ENCODE assay signal across 1 cellular context in the genomic region with DNA sequence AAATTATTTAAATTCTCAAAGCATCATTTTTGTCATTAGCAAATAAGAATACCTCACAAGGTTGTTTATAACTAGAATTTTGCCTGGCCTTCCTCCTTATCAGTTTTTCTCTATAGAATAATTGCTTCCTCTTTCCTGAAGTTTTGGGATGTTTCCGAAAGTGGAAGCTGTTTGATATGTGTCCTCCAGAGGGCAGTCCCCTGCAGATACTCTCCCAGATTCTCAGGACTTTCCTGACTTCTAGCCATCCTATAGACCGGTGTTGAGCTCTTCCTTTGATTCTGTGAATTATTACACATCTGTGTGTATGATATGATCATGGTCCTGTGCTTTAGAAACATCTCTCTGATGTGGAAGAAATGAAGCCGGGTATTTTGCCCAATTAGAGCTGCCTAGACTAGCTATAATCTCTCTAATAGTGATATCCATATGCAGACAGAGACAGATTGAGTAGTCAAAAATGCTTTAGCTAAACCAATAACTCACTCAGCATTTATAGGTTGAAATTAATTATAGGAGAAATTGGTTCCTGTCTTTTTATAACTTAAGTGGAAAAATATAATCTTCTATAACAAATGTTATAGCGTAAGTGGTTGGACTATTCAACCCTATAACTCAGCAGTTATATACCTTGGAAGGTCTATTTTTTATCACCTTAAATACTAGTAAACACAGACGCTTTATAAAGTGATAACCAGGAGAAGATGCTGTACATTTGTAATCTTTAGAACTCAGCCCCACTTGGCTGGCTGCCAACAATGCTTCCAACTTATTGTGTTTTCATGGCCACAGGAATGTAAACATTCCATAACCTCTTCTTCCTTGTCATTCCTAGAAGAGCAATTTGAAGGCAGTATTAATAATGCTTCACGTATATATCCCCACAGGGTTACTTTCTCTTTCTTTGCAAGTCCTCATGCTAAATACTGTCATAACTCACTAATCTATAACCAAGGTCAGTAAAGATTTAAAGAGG.
A peak's percentile ranks its signal among the peaks of the same experiment; 100 is the strongest.
TF ChIP-seq lines count a peak whose summit lies in the region.

No MANE protein-coding gene starts in this region.

TF ChIP-seq in HEK293, 187 proteins besides CTCF, POLR2A, EP300 and RAD21 (continued from another document):
- TF ChIP-seq KLF1 (tag by site-specific recombination; IDR thresholded peaks at IDR 0.05) = no peak
- no peak for TF ChIP-seq ZNF776 (tag by site-specific recombination; IDR thresholded peaks at IDR 0.05; ENCODE audit: borderline replicate concordance)
- TF ChIP-seq ZNF37A (tag by site-specific recombination; IDR thresholded peaks at IDR 0.05) = 0 out of 2 replicates have a peak, but pooled peaks have one; percentile 37
- TF ChIP-seq ZNF16 (tag by site-specific recombination; IDR thresholded peaks at IDR 0.05; ENCODE audit: low read depth) = no peak
- TF ChIP-seq ZNF423 (tag by site-specific recombination; IDR thresholded peaks at IDR 0.05) = no peak
- TF ChIP-seq ZNF121 (tag by site-specific recombination; IDR thresholded peaks at IDR 0.05) = no peak
- TF ChIP-seq ZNF184 (tag by site-specific recombination; IDR thresholded peaks at IDR 0.05) = 0 out of 2 replicates have a peak, but pooled peaks have one; percentile 16
- TF ChIP-seq ZNF530 (tag by site-specific recombination; IDR thresholded peaks at IDR 0.05; ENCODE audit: low read depth) = no peak
- peak; percentile 68; the same call in 1 of the 2 replicates for TF ChIP-seq ZNF350 (tag by site-specific recombination; IDR thresholded peaks at IDR 0.05)
- TF ChIP-seq, protein P1, sequence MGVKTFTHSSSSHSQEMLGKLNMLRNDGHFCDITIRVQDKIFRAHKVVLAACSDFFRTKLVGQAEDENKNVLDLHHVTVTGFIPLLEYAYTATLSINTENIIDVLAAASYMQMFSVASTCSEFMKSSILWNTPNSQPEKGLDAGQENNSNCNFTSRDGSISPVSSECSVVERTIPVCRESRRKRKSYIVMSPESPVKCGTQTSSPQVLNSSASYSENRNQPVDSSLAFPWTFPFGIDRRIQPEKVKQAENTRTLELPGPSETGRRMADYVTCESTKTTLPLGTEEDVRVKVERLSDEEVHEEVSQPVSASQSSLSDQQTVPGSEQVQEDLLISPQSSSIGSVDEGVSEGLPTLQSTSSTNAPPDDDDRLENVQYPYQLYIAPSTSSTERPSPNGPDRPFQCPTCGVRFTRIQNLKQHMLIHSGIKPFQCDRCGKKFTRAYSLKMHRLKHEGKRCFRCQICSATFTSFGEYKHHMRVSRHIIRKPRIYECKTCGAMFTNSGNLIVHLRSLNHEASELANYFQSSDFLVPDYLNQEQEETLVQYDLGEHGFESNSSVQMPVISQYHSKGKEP (tag by site-specific recombination; IDR thresholded peaks at IDR 0.05) = 0 out of 2 replicates have a peak, but pooled peaks have one; percentile 45
